In the genomic region with DNA sequence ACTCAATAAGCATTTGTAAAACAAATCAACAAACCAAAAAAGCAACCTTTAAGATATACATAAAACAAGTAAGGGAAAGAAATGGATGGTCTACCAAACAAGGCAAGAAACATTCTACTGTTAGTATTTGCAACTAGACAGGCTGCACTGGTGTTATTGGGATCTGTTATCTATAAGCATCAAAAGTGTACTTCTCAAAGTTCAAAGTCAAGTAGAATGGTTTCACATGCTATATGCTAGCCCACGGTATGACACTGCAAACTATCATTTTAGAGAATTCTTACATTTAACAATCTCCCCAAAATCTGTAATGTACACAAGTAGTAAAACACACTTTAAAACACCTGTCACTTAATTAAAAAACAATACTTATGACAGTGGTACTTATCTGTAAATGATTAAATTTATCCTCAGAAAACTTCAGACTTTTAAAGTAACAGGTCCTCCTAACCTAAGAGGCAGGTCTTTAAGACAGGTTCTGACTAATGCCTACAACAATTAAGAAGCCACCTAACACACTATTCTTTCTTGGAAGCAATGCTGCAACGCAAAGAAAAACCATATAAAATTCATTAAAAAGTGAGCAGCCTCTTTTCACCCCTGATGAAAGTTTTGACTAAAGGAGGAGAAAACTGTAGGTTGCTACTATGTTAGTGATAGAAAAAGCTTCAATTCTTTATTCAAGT, we compare ENCODE assay signal across 22 cellular contexts. TPM values are rescaled to one million over a fixed set of nuclear protein-coding genes. Genes with fewer than 3 reads are reported as not detected.
DNase-seq lines count a peak whose midpoint lies in the region; ATAC-seq and TF ChIP-seq lines count a peak whose summit lies in the region.
"Had no signal": no experiment of that assay in that cellular context is flagged by ENCODE, and none has a peak within 500 bp of the region (broad histone marks: within the 10 kb centered on the region; RNA-seq: fewer than 3 reads in every experiment).

No MANE protein-coding gene starts in this region.

- no peak for TF ChIP-seq CTCF in HEK293 (tag by site-specific recombination; IDR thresholded peaks at IDR 0.05)

- peaks cover 0 to 3% of the 10 kb centered on the region in 2 experiments; a peak in 2 of 3 replicates for H3K36me3 ChIP-seq in HEK293 (ENCODE audit: control insufficient read depth in 2 of 2, insufficient read depth in 1 of 2, low read length in 2 of 2)
- H3K36me3 ChIP-seq in CD8-positive, alpha-beta memory T cell (ENCODE audit: insufficient read depth, low read length): no peaks in the 10 kb centered on the region

- POLR2A ChIA-PET in HEK293 (lab: Yijun Ruan, JAX): interaction anchor here (1.1 kb wide), 1 partner anchor 35 kb away, joined by 5 read pairs; a partner anchor contains a TSS
- POLR2A ChIA-PET in CD8-positive, alpha-beta memory T cell (lab: Charles Lee): no interaction called here

- H3K9me3 ChIP-seq in HEK293 (ENCODE audit: control insufficient read depth, insufficient read depth, low read depth, low read length): no peaks in the 10 kb centered on the region; the same call in 1 of the 2 replicates
- no peaks in the 10 kb centered on the region for H3K9me3 ChIP-seq in CD8-positive, alpha-beta memory T cell (ENCODE audit: low read length)
- H3K9me3 ChIP-seq: Caco-2, HAP-1 had no signal

- no peak for ATAC-seq in stimulated activated effector memory CD8-positive, alpha-beta T cell treated with anti-CD3 and anti-CD28 coated beads, Interleukin-12 subunit alpha, Interleukin-12 subunit beta, amount 100 ng/mL, for 72 hours
- no peak for ATAC-seq in HG02610 (IDR thresholded peaks at IDR 0.05; ENCODE audit: unreplicated experiment)

- intact Hi-C loops in activated T-helper 2 cell treated with anti-CD3 and anti-CD28 coated beads, Interferon-gamma antibody, Interleukin-2, Interleukin-4, amounts not matched to agents 10 μg/mL and 5 μg/mL and 100 μg/mL, durations not matched to agents 14 hours and 24 hours and 36 hours (cut with micrococcal nuclease): no loop called here

- no peaks in the 10 kb centered on the region for H3K27me3 ChIP-seq in CD8-positive, alpha-beta memory T cell (ENCODE audit: insufficient read depth, low read length, poor library complexity, severe bottlenecking)

- DNase-seq in activated naive CD8-positive, alpha-beta T cell treated with anti-CD3 and anti-CD28 coated beads for 36 hours: no peak
- no peak for DNase-seq in activated T-helper 2 cell treated with anti-CD3 and anti-CD28 coated beads, Interferon-gamma antibody, Interleukin-2, Interleukin-4, amounts not matched to agents 10 μg/mL and 5 μg/mL and 100 μg/mL, durations not matched to agents 14 hours and 24 hours and 36 hours (ENCODE audit: low spot score)
- no peak for DNase-seq in stimulated activated effector memory CD8-positive, alpha-beta T cell treated with anti-CD3 and anti-CD28 coated beads, Interleukin-12 subunit alpha, Interleukin-12 subunit beta, amount 100 ng/mL, for 72 hours (ENCODE audit: low spot score in 2 of 2)
- no peak for DNase-seq in CD8-positive, alpha-beta memory T cell
- DNase-seq: Caco-2, DND-41, GM23248, KBM-7, NCI-H1092 treated with DMSO at 0.1 percent for 48 hours, NCI-H146, NCI-H2029 treated with DMSO at 0.1 percent for 48 hours, NCI-H226, NCI-H510A treated with DMSO at 0.1 percent for 48 hours, NCI-H748 treated with DMSO at 0.1 percent for 48 hours, SHP77 treated with DMSO at 0.1 percent for 48 hours had no signal

- peak overlapping the region; percentile 46 for H3K27ac Mint-ChIP-seq in activated naive CD8-positive, alpha-beta T cell
- no peak overlapping the region for H3K27ac Mint-ChIP-seq in activated naive CD8-positive, alpha-beta T cell treated with anti-CD3 and anti-CD28 coated beads for 36 hours
- H3K27ac Mint-ChIP-seq in activated T-helper 2 cell treated with anti-CD3 and anti-CD28 coated beads, Interferon-gamma antibody, Interleukin-2, Interleukin-4, amounts not matched to agents 10 μg/mL and 5 μg/mL and 100 μg/mL, durations not matched to agents 14 hours and 24 hours and 36 hours: peak overlapping the region; percentile 55
- H3K27ac Mint-ChIP-seq in stimulated activated effector memory CD8-positive, alpha-beta T cell treated with anti-CD3 and anti-CD28 coated beads, Interleukin-12 subunit alpha, Interleukin-12 subunit beta, amount 100 ng/mL, for 72 hours: peak overlapping the region; percentile 4
- H3K27ac Mint-ChIP-seq in CD8-positive, alpha-beta memory T cell: peak overlapping the region in 1 of 8 donors; percentile 25

- peaks cover 44% of the 10 kb centered on the region for H3K4me1 ChIP-seq in HEK293 (ENCODE audit: control insufficient read depth, insufficient read depth, low read length)
- H3K4me1 ChIP-seq in CD8-positive, alpha-beta memory T cell (ENCODE audit: insufficient read depth, low read length): peaks cover 31% of the 10 kb centered on the region
- H3K4me1 ChIP-seq: Caco-2 had no signal

- H3K4me3 Mint-ChIP-seq in activated naive CD8-positive, alpha-beta T cell: no peak overlapping the region
- H3K4me3 Mint-ChIP-seq in activated naive CD8-positive, alpha-beta T cell treated with anti-CD3 and anti-CD28 coated beads for 36 hours: no peak overlapping the region
- H3K4me3 Mint-ChIP-seq in activated T-helper 2 cell treated with anti-CD3 and anti-CD28 coated beads, Interferon-gamma antibody, Interleukin-2, Interleukin-4, amounts not matched to agents 10 μg/mL and 5 μg/mL and 100 μg/mL, durations not matched to agents 14 hours and 24 hours and 36 hours (ENCODE audit: low read depth): peak overlapping the region; percentile 35
- H3K4me3 Mint-ChIP-seq in stimulated activated effector memory CD8-positive, alpha-beta T cell treated with anti-CD3 and anti-CD28 coated beads, Interleukin-12 subunit alpha, Interleukin-12 subunit beta, amount 100 ng/mL, for 72 hours: no peak overlapping the region
- no peak overlapping the region for H3K4me3 Mint-ChIP-seq in CD8-positive, alpha-beta memory T cell

- no peaks in the 10 kb centered on the region for H3K27me3 Mint-ChIP-seq in activated naive CD8-positive, alpha-beta T cell
- H3K27me3 Mint-ChIP-seq in activated naive CD8-positive, alpha-beta T cell treated with anti-CD3 and anti-CD28 coated beads for 36 hours: no peaks in the 10 kb centered on the region
- H3K27me3 Mint-ChIP-seq in activated T-helper 2 cell treated with anti-CD3 and anti-CD28 coated beads, Interferon-gamma antibody, Interleukin-2, Interleukin-4, amounts not matched to agents 10 μg/mL and 5 μg/mL and 100 μg/mL, durations not matched to agents 14 hours and 24 hours and 36 hours (ENCODE audit: low read depth): no peaks in the 10 kb centered on the region
- H3K27me3 Mint-ChIP-seq in CD8-positive, alpha-beta memory T cell: no peaks in the 10 kb centered on the region
- H3K27me3 Mint-ChIP-seq: CD4-positive, CD25-positive, alpha-beta regulatory T cell had no signal

- H3K9me3 Mint-ChIP-seq in activated naive CD8-positive, alpha-beta T cell (ENCODE audit: low read depth): no peaks in the 10 kb centered on the region
- H3K9me3 Mint-ChIP-seq in activated naive CD8-positive, alpha-beta T cell treated with anti-CD3 and anti-CD28 coated beads for 36 hours: peaks cover 4% of the 10 kb centered on the region
- peaks cover 3% of the 10 kb centered on the region for H3K9me3 Mint-ChIP-seq in activated T-helper 2 cell treated with anti-CD3 and anti-CD28 coated beads, Interferon-gamma antibody, Interleukin-2, Interleukin-4, amounts not matched to agents 10 μg/mL and 5 μg/mL and 100 μg/mL, durations not matched to agents 14 hours and 24 hours and 36 hours
- no peaks in the 10 kb centered on the region for H3K9me3 Mint-ChIP-seq in stimulated activated effector memory CD8-positive, alpha-beta T cell treated with anti-CD3 and anti-CD28 coated beads, Interleukin-12 subunit alpha, Interleukin-12 subunit beta, amount 100 ng/mL, for 72 hours
- H3K9me3 Mint-ChIP-seq in CD8-positive, alpha-beta memory T cell: no peaks in the 10 kb centered on the region
- H3K9me3 Mint-ChIP-seq: CD4-positive, CD25-positive, alpha-beta regulatory T cell had no signal

- H3K27ac ChIP-seq in HEK293 (ENCODE audit: extremely low read depth, low read depth, low read length): no peak overlapping the region
- H3K27ac ChIP-seq in CD8-positive, alpha-beta memory T cell (ENCODE audit: low read depth, low read length): no peak overlapping the region
- H3K27ac ChIP-seq: GM23248, HL-60, RWPE1 had no signal

- CTCF ChIA-PET in HEK293 (lab: Yijun Ruan, JAX): interaction anchor here (0.5 to 0.6 kb wide), 2 partner anchors 350 to 1301 kb away, joined by 3 read pairs; no protein-coding TSS in a partner anchor
- CTCF ChIA-PET in CD8-positive, alpha-beta memory T cell (lab: Charles Lee): no interaction called here

- peaks cover 16% of the 10 kb centered on the region for H3K36me3 Mint-ChIP-seq in activated naive CD8-positive, alpha-beta T cell
- peaks cover 55% of the 10 kb centered on the region for H3K36me3 Mint-ChIP-seq in activated naive CD8-positive, alpha-beta T cell treated with anti-CD3 and anti-CD28 coated beads for 36 hours
- H3K36me3 Mint-ChIP-seq in activated T-helper 2 cell treated with anti-CD3 and anti-CD28 coated beads, Interferon-gamma antibody, Interleukin-2, Interleukin-4, amounts not matched to agents 10 μg/mL and 5 μg/mL and 100 μg/mL, durations not matched to agents 14 hours and 24 hours and 36 hours (ENCODE audit: low read depth): peaks cover 84% of the 10 kb centered on the region
- peaks cover 81% of the 10 kb centered on the region for H3K36me3 Mint-ChIP-seq in stimulated activated effector memory CD8-positive, alpha-beta T cell treated with anti-CD3 and anti-CD28 coated beads, Interleukin-12 subunit alpha, Interleukin-12 subunit beta, amount 100 ng/mL, for 72 hours
- H3K36me3 Mint-ChIP-seq in CD8-positive, alpha-beta memory T cell: peaks cover 4 to 41% (median 16%) of the 10 kb centered on the region in 3 donors

- peaks cover 80% of the 10 kb centered on the region for H3K4me1 Mint-ChIP-seq in activated naive CD8-positive, alpha-beta T cell (ENCODE audit: low read depth)
- H3K4me1 Mint-ChIP-seq in activated naive CD8-positive, alpha-beta T cell treated with anti-CD3 and anti-CD28 coated beads for 36 hours: peaks cover 53% of the 10 kb centered on the region
- peaks cover 71% of the 10 kb centered on the region for H3K4me1 Mint-ChIP-seq in activated T-helper 2 cell treated with anti-CD3 and anti-CD28 coated beads, Interferon-gamma antibody, Interleukin-2, Interleukin-4, amounts not matched to agents 10 μg/mL and 5 μg/mL and 100 μg/mL, durations not matched to agents 14 hours and 24 hours and 36 hours (ENCODE audit: low read depth)
- H3K4me1 Mint-ChIP-seq in stimulated activated effector memory CD8-positive, alpha-beta T cell treated with anti-CD3 and anti-CD28 coated beads, Interleukin-12 subunit alpha, Interleukin-12 subunit beta, amount 100 ng/mL, for 72 hours: peaks cover 59% of the 10 kb centered on the region
- H3K4me1 Mint-ChIP-seq in CD8-positive, alpha-beta memory T cell: peaks cover 59 to 67% (median 65%) of the 10 kb centered on the region in 3 donors

- no peak overlapping the region for H3K4me3 ChIP-seq in HEK293 (ENCODE audit: low read depth, low read length)
- no peak overlapping the region for H3K4me3 ChIP-seq in CD8-positive, alpha-beta memory T cell (ENCODE audit: low read length)
- H3K4me3 ChIP-seq: GM23248, HAP-1 had no signal

RNA-seq across cellular contexts. Expression of a gene that starts 34.8 kb away (rescaled TPM):
- 100 to 1,000 TPM; 101 to 105 TPM for total RNA-seq in activated naive CD8-positive, alpha-beta T cell treated with anti-CD3 and anti-CD28 coated beads for 36 hours
- total RNA-seq in activated T-helper 2 cell treated with anti-CD3 and anti-CD28 coated beads, Interferon-gamma antibody, Interleukin-2, Interleukin-4, amounts not matched to agents 10 μg/mL and 5 μg/mL and 100 μg/mL, durations not matched to agents 14 hours and 24 hours and 36 hours: 353 and 358 TPM in 2 replicates
- 100 to 1,000 TPM; 337 to 343 TPM for total RNA-seq in CD8-positive, alpha-beta memory T cell
- 97.8 TPM for polyA plus RNA-seq in CD8-positive, alpha-beta memory T cell
